In genomic region chr12:124863409-124864325, GRCh38 we compare ENCODE assay signal across 1 cellular context.
TF ChIP-seq lines count a peak whose summit lies in the region.

TSS of gene SCARB1 (minus strand) at chr12:124863864. CDS start at chr12:124863720, 144 bp downstream.

TF ChIP-seq in GM12878, 131 proteins besides CTCF, POLR2A, EP300 and RAD21 (continued from another document and continues in another):
- TF ChIP-seq CEBPZ (IDR thresholded peaks at IDR 0.05; ENCODE audit: low read depth, low read length) (no peak), RELB (IDR thresholded peaks at IDR 0.05; ENCODE audit: low read depth) (peak; percentile 40; the same call in 1 of the 2 replicates), SREBF1 (IDR thresholded peaks at IDR 0.05; ENCODE audit: low read length) (no peak), POU2F2 (IDR thresholded peaks at IDR 0.05; ENCODE audit: borderline replicate concordance, low read depth, low read length) (peak; percentile 35; the same call in 2 of the 3 replicates), CBX3 (IDR thresholded peaks at IDR 0.05; ENCODE audit: borderline replicate concordance, low read depth) (no peak), YBX1 (IDR thresholded peaks at IDR 0.05) (no peak), CHD1 (IDR thresholded peaks at IDR 0.05; ENCODE audit: low read depth, low read length) (0 out of 2 replicates have a peak, but pooled peaks have one; percentile 78), TCF12 (IDR thresholded peaks at IDR 0.05; ENCODE audit: low read depth, low read length) (peak; percentile 83), ETV6 (conservative IDR thresholded peaks at IDR 0.05 in 1 of 2, IDR thresholded peaks at IDR 0.05 in 1 of 2; ENCODE audit: borderline replicate concordance in 1 of 2, low read depth in 1 of 2) (no peak), NFYA (IDR thresholded peaks at IDR 0.05; ENCODE audit: borderline replicate concordance, low read depth, low read length) (no peak), HSF1 (IDR thresholded peaks at IDR 0.05; ENCODE audit: low read depth, low read length) (no peak), IRF3 (IDR thresholded peaks at IDR 0.05) (no peak), TBL1XR1 (IDR thresholded peaks at IDR 0.05; ENCODE audit: low read depth, low read length) (no peak), ZNF274 (IDR thresholded peaks at IDR 0.05; ENCODE audit: insufficient read depth, insufficient read length) (no peak), HCFC1 (IDR thresholded peaks at IDR 0.05; ENCODE audit: low read length) (no peak), FOS (IDR thresholded peaks at IDR 0.05; ENCODE audit: borderline replicate concordance, extremely low read depth, insufficient read length) (no peak), MEF2A (IDR thresholded peaks at IDR 0.05; ENCODE audit: insufficient read depth, low read depth, low read length) (no peak), ZNF24 (IDR thresholded peaks at IDR 0.05) (no peak), NR2F1 (conservative IDR thresholded peaks at IDR 0.05) (0 out of 2 replicates have a peak, but pooled peaks have one; percentile 48), HDAC6 (IDR thresholded peaks at IDR 0.05; ENCODE audit: unreplicated experiment) (peak; percentile 70), ZNF384 (IDR thresholded peaks at IDR 0.05; ENCODE audit: borderline replicate concordance, low read depth, low read length) (no peak), ATF7 (IDR thresholded peaks at IDR 0.05; ENCODE audit: low read depth) (no peak), NFXL1 (IDR thresholded peaks at IDR 0.05; ENCODE audit: borderline replicate concordance) (no peak), TCF3 (IDR thresholded peaks at IDR 0.05; ENCODE audit: borderline replicate concordance, insufficient read depth, low read depth, low read length) (peak; percentile 91), SMARCA5 (IDR thresholded peaks at IDR 0.05) (peak; percentile 84; the same call in 1 of the 2 replicates), BRCA1 (IDR thresholded peaks at IDR 0.05; ENCODE audit: low read depth, low read length) (no peak), BCL11A (IDR thresholded peaks at IDR 0.05; ENCODE audit: low read depth, low read length) (no peak), ZNF592 (IDR thresholded peaks at IDR 0.05) (no peak), CREM (IDR thresholded peaks at IDR 0.05; ENCODE audit: low read depth) (no peak), RELA (IDR thresholded peaks at IDR 0.05; ENCODE audit: borderline replicate concordance, partially characterized antibody) (peak; percentile 36), PBX3 (IDR thresholded peaks at IDR 0.05; ENCODE audit: insufficient replicate concordance, low read depth, low read length) (no peak), HDAC2 (IDR thresholded peaks at IDR 0.05) (no peak), PML (IDR thresholded peaks at IDR 0.05; ENCODE audit: low read length) (no peak; the same call in 1 of the 2 replicates), YY1 (IDR thresholded peaks at IDR 0.05; ENCODE audit: low read depth, low read length) (peak; percentile 92), SMC3 (IDR thresholded peaks at IDR 0.05; ENCODE audit: borderline replicate concordance, low read length) (0 out of 2 replicates have a peak, but pooled peaks have one; percentile 8), SMAD1 (IDR thresholded peaks at IDR 0.05; ENCODE audit: low read depth, partially characterized antibody) (no peak), RB1 (IDR thresholded peaks at IDR 0.05; ENCODE audit: borderline replicate concordance) (no peak), HDGF (IDR thresholded peaks at IDR 0.05) (peak; percentile 100), STAT3 (IDR thresholded peaks at IDR 0.05; ENCODE audit: low read depth, low read length) (no peak), POLR2AphosphoS5 (IDR thresholded peaks at IDR 0.05; ENCODE audit: low read length) (peak; percentile 91), ZBTB40 (IDR thresholded peaks at IDR 0.05; ENCODE audit: borderline replicate concordance) (no peak), MYB (IDR thresholded peaks at IDR 0.05; ENCODE audit: borderline replicate concordance, low read depth, low read length) (no peak), BHLHE40 (IDR thresholded peaks at IDR 0.05; ENCODE audit: borderline replicate concordance in 1 of 2, low read depth in 2 of 2, low read length in 1 of 2) (peak; percentile 45 to 82; a peak in 2 of 4 replicates), SUPT20H (IDR thresholded peaks at IDR 0.05; ENCODE audit: borderline replicate concordance, control insufficient read depth, low read depth, low read length) (no peak), BACH1 (IDR thresholded peaks at IDR 0.05; ENCODE audit: borderline replicate concordance) (peak; percentile 63), WRNIP1 (IDR thresholded peaks at IDR 0.05; ENCODE audit: borderline replicate concordance, low read depth, low read length) (no peak), CEBPB (IDR thresholded peaks at IDR 0.05; ENCODE audit: borderline replicate concordance in 1 of 2, low read depth in 2 of 2, low read length in 2 of 2) (no peak), RBBP5 (conservative IDR thresholded peaks at IDR 0.05) (no peak)
